In genomic region chr6:16819752-16820151, GRCh38 we compare ENCODE assay signal across 1 cellular context.
TF ChIP-seq lines count a peak whose summit lies in the region.

No MANE protein-coding gene starts in this region.

TF ChIP-seq in endothelial cell of umbilical vein, 7 proteins besides CTCF, POLR2A, EP300 and RAD21:
- TF ChIP-seq JUN (IDR thresholded peaks at IDR 0.05; ENCODE audit: borderline replicate concordance, insufficient read depth, insufficient read length, low read depth) (no peak), FOS (IDR thresholded peaks at IDR 0.05; ENCODE audit: borderline replicate concordance, insufficient read depth, low read length) (no peak)
TF ChIP-seq in endothelial cell of umbilical vein: peak in this region for 0.
